16 cellular contexts compared by ENCODE assay signal in the genomic region with DNA sequence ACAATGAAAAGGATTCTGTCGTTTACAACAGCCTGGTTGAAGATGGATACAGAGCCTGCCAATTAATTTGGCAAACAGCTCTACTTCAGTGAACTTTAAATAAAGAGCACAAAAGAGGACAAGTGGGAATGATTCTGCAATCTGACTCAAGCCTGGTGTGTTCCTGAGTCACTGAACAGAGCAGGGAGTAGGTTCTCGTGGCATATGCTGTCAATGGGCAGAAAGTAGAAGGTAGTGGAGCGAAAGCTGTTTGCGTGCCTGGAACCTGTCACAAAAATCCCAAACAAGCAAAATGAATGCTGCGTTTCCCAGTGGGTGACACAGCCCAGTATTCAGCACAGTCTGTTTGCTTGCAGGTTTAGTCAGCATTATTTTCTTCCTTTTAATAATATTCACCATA. TPM values are rescaled to one million over a fixed set of nuclear protein-coding genes. Genes with fewer than 3 reads are reported as not detected.
DNase-seq lines count a peak whose midpoint lies in the region; ATAC-seq, FAIRE-seq and TF ChIP-seq lines count a peak whose summit lies in the region.
"Had no signal": no experiment of that assay in that cellular context is flagged by ENCODE, and none has a peak within 500 bp of the region (broad histone marks: within the 10 kb centered on the region; RNA-seq: fewer than 3 reads in every experiment).

No MANE protein-coding gene starts in this region.

- H2BK120ac ChIP-seq in H1 (replicated peaks; ENCODE audit: low read depth, low read length) (no peak overlapping the region), H9 (ENCODE audit: low read depth, low read length, poor library complexity, severe bottlenecking) (no peak overlapping the region)

- intact Hi-C loops in cardiac septum (cut with DNase I), result no loop called here

- ATAC-seq in HG03521 (IDR thresholded peaks at IDR 0.05; ENCODE audit: unreplicated experiment), result no peak
- ATAC-seq: esophagus mucosa had no signal

- TF ChIP-seq RAD21 in H1 (IDR thresholded peaks at IDR 0.05 in 1 of 2, conservative IDR thresholded peaks at IDR 0.05 in 1 of 2; ENCODE audit: low read depth in 2 of 2, low read length in 2 of 2), result no peak

- no peaks in the 10 kb centered on the region for H3K27me3 ChIP-seq in H1 (replicated peaks in 1 of 4; ENCODE audit: control insufficient read depth in 3 of 4, extremely low read depth in 1 of 4, insufficient read depth in 3 of 4, low read length in 3 of 4)
- H3K27me3 ChIP-seq in osteoblast (ENCODE audit: insufficient read depth, low read length), result no peaks in the 10 kb centered on the region
- no peaks in the 10 kb centered on the region for H3K27me3 ChIP-seq in H9 (ENCODE audit: insufficient read depth, low read length)
- H3K27me3 ChIP-seq: brain microvascular endothelial cell had no signal

- H3K36me3 ChIP-seq in H1 (ENCODE audit: control insufficient read depth in 2 of 4, insufficient read depth in 4 of 4, low read length in 3 of 4), result no peaks in the 10 kb centered on the region
- H3K36me3 ChIP-seq in osteoblast (ENCODE audit: insufficient read depth, low read length), result no peaks in the 10 kb centered on the region
- H3K36me3 ChIP-seq: brain microvascular endothelial cell had no signal

- H3K4me3 Mint-ChIP-seq in H9, result no peak overlapping the region
- H3K4me3 Mint-ChIP-seq: activated naive CD4-positive, alpha-beta T cell treated with anti-CD3 and anti-CD28 coated beads for 36 hours had no signal

- no peak overlapping the region for H3K56ac ChIP-seq in H1 (replicated peaks; ENCODE audit: insufficient read length, low read depth, low read length)
- H3K56ac ChIP-seq in H9 (ENCODE audit: insufficient read length, low read depth, low read length), result no peak overlapping the region

- DNase-seq in G401 (ENCODE audit: low spot score) (peak; percentile 97), NCI-H446 (lab: John Stamatoyannopoulos, UW) (peak; percentile 26 to 81), H1 (ENCODE audit: low read depth in 1 of 2, low spot score in 2 of 2) (no peak), osteoblast (ENCODE audit: insufficient read length, low spot score, missing footprints) (peak; percentile 10), GDM1 (lab: John Stamatoyannopoulos, UW) (no peak), cardiac septum (ENCODE audit: low spot score) (no peak), H9 (no peak)
- DNase-seq: activated CD4-positive, alpha-beta T cell treated with anti-CD3 and anti-CD28 coated beads for 4 hours; activated naive CD4-positive, alpha-beta T cell treated with anti-CD3 and anti-CD28 coated beads for 36 hours; brain microvascular endothelial cell; DMS 273 treated with DMSO at 0.1 percent for 48 hours; kidney glomerular epithelial cell had no signal

- H3K79me1 ChIP-seq in H1 (ENCODE audit: low read depth, low read length) (no peaks in the 10 kb centered on the region), H9 (ENCODE audit: insufficient read depth, low read depth, low read length, poor library complexity, severe bottlenecking) (no peaks in the 10 kb centered on the region)

- H3K23me2 ChIP-seq in H1 (ENCODE audit: low read depth, low read length) (no peaks in the 10 kb centered on the region), H9 (ENCODE audit: insufficient read length, low read depth, low read length, poor library complexity, severe bottlenecking) (no peaks in the 10 kb centered on the region)

- no peak overlapping the region for H3T11ph ChIP-seq in H9 (ENCODE audit: low read length)

- TF ChIP-seq EP300 in H1 (IDR thresholded peaks at IDR 0.05; ENCODE audit: borderline replicate concordance in 1 of 2, low read depth in 2 of 2, low read length in 2 of 2), result no peak

- H2BK5ac ChIP-seq in H1 (ENCODE audit: low read depth, low read length), result no peak overlapping the region
- no peak overlapping the region for H2BK5ac ChIP-seq in H9 (ENCODE audit: insufficient read length, low read length)

- no peak overlapping the region; a peak in 1 of 7 replicates for H3K27ac Mint-ChIP-seq in H9
- H3K27ac Mint-ChIP-seq: activated naive CD4-positive, alpha-beta T cell treated with anti-CD3 and anti-CD28 coated beads for 36 hours; progenitor cell of endocrine pancreas had no signal

- H2BK15ac ChIP-seq in H1 (ENCODE audit: low read length) (no peak overlapping the region), H9 (ENCODE audit: low read depth, low read length) (no peak overlapping the region)

- CTCF ChIA-PET in H1 (lab: Charles Lee; ENCODE audit: partially characterized antibody), result no interaction called here

- FAIRE-seq in H1 (lab: Jason Lieb, UNC), result no peak

- H2AK5ac ChIP-seq in H1 (ENCODE audit: low read depth, low read length) (no peak overlapping the region), H9 (ENCODE audit: insufficient read length, low read length) (no peak overlapping the region)

- peak overlapping the region; percentile 42; the same call in 1 of the 2 replicates for H2AFZ ChIP-seq in H1 (ENCODE audit: low read length)
- H2AFZ ChIP-seq in osteoblast (ENCODE audit: low read length), result no peak overlapping the region
- H2AFZ ChIP-seq in H9 (ENCODE audit: low read length), result no peak overlapping the region

- H4K8ac ChIP-seq in H1 (ENCODE audit: extremely low read depth, insufficient read depth, low read length), result no peak overlapping the region
- no peak overlapping the region for H4K8ac ChIP-seq in H9 (replicated peaks; ENCODE audit: insufficient read length, low read depth, low read length)

- peaks cover 4% of the 10 kb centered on the region in 2 experiments for H3K4me1 Mint-ChIP-seq in H9

- H3K4me2 ChIP-seq in H1 (ENCODE audit: insufficient read depth in 1 of 2, low read depth in 2 of 2, low read length in 2 of 2) (no peak overlapping the region), osteoblast (ENCODE audit: insufficient read depth, low read length) (no peak overlapping the region), H9 (ENCODE audit: insufficient read depth, insufficient read length, low read length) (no peak overlapping the region)

- H3K27ac ChIP-seq in H1 (ENCODE audit: low read depth, low read length), result no peak overlapping the region
- H3K27ac ChIP-seq in osteoblast (ENCODE audit: low read depth, low read length), result no peak overlapping the region
- no peak overlapping the region for H3K27ac ChIP-seq in H9 (ENCODE audit: insufficient read length, low read depth, low read length)
- H3K27ac ChIP-seq: brain microvascular endothelial cell, dorsolateral prefrontal cortex had no signal

- no peak for TF ChIP-seq POLR2A in H1 (IDR thresholded peaks at IDR 0.05; ENCODE audit: control extremely low read depth in 1 of 2, low read depth in 2 of 2, low read length in 2 of 2)

- no peaks in the 10 kb centered on the region for H3K79me2 ChIP-seq in H1 (ENCODE audit: control insufficient read depth in 1 of 2, insufficient read depth in 2 of 2, low read length in 2 of 2)
- no peaks in the 10 kb centered on the region for H3K79me2 ChIP-seq in osteoblast (ENCODE audit: insufficient read depth, low read length)
- H3K79me2 ChIP-seq in H9 (ENCODE audit: insufficient read depth, low read length), result no peaks in the 10 kb centered on the region

- H3K4me1 ChIP-seq in H1 (replicated peaks in 1 of 4; ENCODE audit: control insufficient read depth in 3 of 4, insufficient read depth in 4 of 4, low read length in 3 of 4) (no peaks in the 10 kb centered on the region), osteoblast (ENCODE audit: insufficient read depth, low read length) (no peaks in the 10 kb centered on the region), H9 (ENCODE audit: insufficient read depth, low read length) (no peaks in the 10 kb centered on the region)

- H4K5ac ChIP-seq in H1 (ENCODE audit: insufficient read length, low read depth, low read length), result no peak overlapping the region
- no peak overlapping the region for H4K5ac ChIP-seq in H9 (ENCODE audit: insufficient read length, low read depth, low read length)

- H2BK12ac ChIP-seq in H1 (ENCODE audit: low read depth, low read length) (no peak overlapping the region), H9 (ENCODE audit: insufficient read length, low read depth, low read length) (no peak overlapping the region)

- H3K4me3 ChIP-seq in H1 (ENCODE audit: extremely low read depth in 1 of 4, insufficient read depth in 2 of 4, low read depth in 3 of 4, low read length in 4 of 4) (no peak overlapping the region), osteoblast (ENCODE audit: insufficient read depth, low read length) (no peak overlapping the region)
- H3K4me3 ChIP-seq: dorsolateral prefrontal cortex had no signal

- no peaks in the 10 kb centered on the region for H3K27me3 Mint-ChIP-seq in H9 (ENCODE audit: low read depth)
- H3K27me3 Mint-ChIP-seq: progenitor cell of endocrine pancreas had no signal

- no peaks in the 10 kb centered on the region for H4K20me1 ChIP-seq in H1 (replicated peaks in 1 of 2; ENCODE audit: control insufficient read depth in 1 of 2, insufficient read depth in 2 of 2, low read length in 2 of 2)
- H4K20me1 ChIP-seq in osteoblast (ENCODE audit: insufficient read depth, low read length), result no peaks in the 10 kb centered on the region
- H4K20me1 ChIP-seq in H9 (ENCODE audit: control insufficient read depth, insufficient read depth, insufficient read length), result no peaks in the 10 kb centered on the region

- H2BK20ac ChIP-seq in H1 (ENCODE audit: low read length) (no peak overlapping the region), H9 (ENCODE audit: low read depth, low read length, poor library complexity, severe bottlenecking) (no peak overlapping the region)

- no peak overlapping the region for H3K18ac ChIP-seq in H1 (ENCODE audit: extremely low read depth, low read length)
- no peak overlapping the region for H3K18ac ChIP-seq in H9 (ENCODE audit: insufficient read length, low read depth, low read length)

- H3K14ac ChIP-seq in H1 (ENCODE audit: insufficient read length), result no peak overlapping the region
- no peak overlapping the region for H3K14ac ChIP-seq in H9 (ENCODE audit: insufficient read depth, low read length)

- TF ChIP-seq CTCF in H1 (IDR thresholded peaks at IDR 0.05; ENCODE audit: control extremely low read depth in 1 of 3, insufficient read depth in 1 of 3, low read depth in 1 of 3, low read length in 3 of 3) (no peak), osteoblast (IDR thresholded peaks at IDR 0.05; ENCODE audit: extremely low read depth, low read depth, low read length) (no peak), H9 (conservative IDR thresholded peaks at IDR 0.05) (no peak)

- in situ Hi-C loops in G401 (cut with HindIII; ENCODE audit: low sequenced_read_pairs), result no loop called here

- H3K9me3 ChIP-seq in H1 (ENCODE audit: insufficient read depth in 2 of 2, low read depth in 1 of 2, low read length in 1 of 2) (no peaks in the 10 kb centered on the region), osteoblast (ENCODE audit: low read depth, low read length) (no peaks in the 10 kb centered on the region), H9 (ENCODE audit: control insufficient read depth, low read depth, low read length) (no peaks in the 10 kb centered on the region)

- no peak overlapping the region for H3K9ac ChIP-seq in H1 (replicated peaks in 1 of 4; ENCODE audit: extremely low read depth in 1 of 4, low read depth in 3 of 4, low read length in 3 of 4)
- H3K9ac ChIP-seq in H9 (ENCODE audit: extremely low read depth, insufficient read length, low read length), result no peak overlapping the region

- 86% methylated on average over 5 of the region's 5 CpGs; no CpG with 5 or more reads in 1 of the 2 experiments for WGBS in H1 (ENCODE audit: extremely low coverage in 1 of 2, insufficient coverage in 1 of 2, insufficient read length in 1 of 2, insufficient replicate concordance in 2 of 2, low coverage in 1 of 2, low lambda C conversion rate in 2 of 2, missing lambda C conversion rate in 1 of 2), 2 experiments
- WGBS in H9 (ENCODE audit: extremely low coverage, insufficient read length, low lambda C conversion rate), result no CpG with 5 or more reads among the region's 5 CpGs

- H3K36me3 Mint-ChIP-seq in H9 (ENCODE audit: insufficient read depth in 1 of 3, low read depth in 3 of 3), result no peaks in the 10 kb centered on the region

- H3K23ac ChIP-seq in H1 (ENCODE audit: insufficient read length) (no peak overlapping the region), H9 (ENCODE audit: insufficient read length, low read depth, low read length) (no peak overlapping the region)

- POLR2A ChIA-PET in H1 (lab: Charles Lee; ENCODE audit: partially characterized antibody), result no interaction called here

- H3K9me3 Mint-ChIP-seq in H9, result no peaks in the 10 kb centered on the region
- H3K9me3 Mint-ChIP-seq: activated naive CD4-positive, alpha-beta T cell treated with anti-CD3 and anti-CD28 coated beads for 36 hours had no signal

- H4K91ac ChIP-seq in H1 (replicated peaks; ENCODE audit: insufficient read length, low read length), result no peak overlapping the region
- H4K91ac ChIP-seq in H9 (ENCODE audit: insufficient read length, low read depth, low read length), result no peak overlapping the region

- H3K4ac ChIP-seq in H1 (replicated peaks; ENCODE audit: insufficient read length, low read depth, low read length) (no peak overlapping the region), H9 (ENCODE audit: low read depth, low read length) (no peak overlapping the region)

RNA-seq across cellular contexts. Expression of a gene that starts 43.8 kb away (rescaled TPM):
- 0.68 TPM in 1 of 2 replicates, not detected in the other for total RNA-seq in G401 (2014; rRNA removed; shearing (Covaris generic))
- total RNA-seq in H1 (2021; fragmentation: NEBNext Ultra II Directional; extraction: Animal tissue kit (Norgen Biotek cat#: 25700)), result 13.0 and 15.0 TPM in 2 replicates
- 7.8 and 8.9 TPM in 2 replicates for polyA plus RNA-seq in H1 (2011; rRNA removed)
- 8.8 TPM for polyA plus RNA-seq in H1 (2011; cell fraction: cytosol; rRNA removed)
- polyA plus RNA-seq in H1 (2011; cell fraction: nucleus; rRNA removed), result 4.4 TPM
- 12.6 to 14.3 TPM (median 13.6 TPM) in 4 replicates for polyA plus RNA-seq in H1 (2012, experiment 1 of 2)
- 17.2 TPM for polyA plus RNA-seq in H1 (2012, experiment 2 of 2)
- 7.5 TPM for polyA plus RNA-seq in H1 (2013, experiment 1 of 2)
- polyA plus RNA-seq in H1 (2013, experiment 2 of 2), result 7.0 TPM
- 9.9 and 10.8 TPM in 2 replicates for polyA minus RNA-seq in H1 (2011; rRNA and poly(A)+ RNA removed)
- 3.8 TPM for polyA minus RNA-seq in H1 (2011; cell fraction: cytosol; rRNA and poly(A)+ RNA removed)
- 6.2 TPM for polyA minus RNA-seq in H1 (2011; cell fraction: nucleus; rRNA and poly(A)+ RNA removed)
- total RNA-seq in osteoblast (12.7 and 14.1 TPM in 2 replicates), cardiac septum (26.3 TPM), H9 (2021) (3.0 and 4.5 TPM in 2 replicates)

Comparison
In these comparisons a context has a peak if more than half of its experiments do, and no peak if none do; other contexts are left out.
1. DNase-seq: peak in G401 (single experiment), NCI-H446 (2 of 2) and osteoblast (single experiment); none in H1 (0 of 2), GDM1 (single experiment), cardiac septum (single experiment) and H9 (single experiment).